In genomic region chr6:169700296-169700695, GRCh38 we compare ENCODE assay signal across 9 cellular contexts. TPM values are rescaled to one million over a fixed set of nuclear protein-coding genes. Genes with fewer than 3 reads are reported as not detected.
DNase-seq lines count a peak whose midpoint lies in the region; ATAC-seq, FAIRE-seq and TF ChIP-seq lines count a peak whose summit lies in the region.
"Had no signal": no experiment of that assay in that cellular context is flagged by ENCODE, and none has a peak within 500 bp of the region (broad histone marks: within the 10 kb centered on the region; RNA-seq: fewer than 3 reads in every experiment).

No MANE protein-coding gene starts in this region.

- H3K4me3 Mint-ChIP-seq in Caco-2 (ENCODE audit: unreplicated experiment), result peak overlapping the region; percentile 85
- H3K4me3 Mint-ChIP-seq in natural killer cell treated with Interleukin-12 subunit alpha and Interleukin-12 subunit beta and Interleukin-15 and Interleukin-18, amount 100 ng/mL, for 72 hours, result peak overlapping the region; percentile 90

- H3K36me3 Mint-ChIP-seq in Caco-2 (ENCODE audit: insufficient read depth, unreplicated experiment), result peaks cover 53% of the 10 kb centered on the region
- peaks cover 6% of the 10 kb centered on the region for H3K36me3 Mint-ChIP-seq in natural killer cell treated with Interleukin-12 subunit alpha and Interleukin-12 subunit beta and Interleukin-15 and Interleukin-18, amount 100 ng/mL, for 72 hours

- H3K9me3 Mint-ChIP-seq in Caco-2 (ENCODE audit: unreplicated experiment), result no peaks in the 10 kb centered on the region
- peaks cover 4% of the 10 kb centered on the region for H3K9me3 Mint-ChIP-seq in natural killer cell treated with Interleukin-12 subunit alpha and Interleukin-12 subunit beta and Interleukin-15 and Interleukin-18, amount 100 ng/mL, for 72 hours

- no peak overlapping the region for H3K27ac Mint-ChIP-seq in Caco-2 (ENCODE audit: unreplicated experiment)
- H3K27ac Mint-ChIP-seq in natural killer cell treated with Interleukin-12 subunit alpha and Interleukin-12 subunit beta and Interleukin-15 and Interleukin-18, amount 100 ng/mL, for 72 hours, result no peak overlapping the region

- H3K27me3 ChIP-seq in Caco-2 (replicated peaks; ENCODE audit: control insufficient read depth, insufficient read depth, low read length), result no peaks in the 10 kb centered on the region

- CTCF ChIA-PET in Caco-2 (lab: Charles Lee), result interaction anchor here (0.7 kb wide), 1 partner anchor 743 kb away, joined by 3 read pairs; no protein-coding TSS in a partner anchor

- no peak for DNase-seq in Caco-2
- DNase-seq in LHCN-M2 (ENCODE audit: low read depth), result peak; percentile 46
- DNase-seq in astrocyte of the cerebellum (ENCODE audit: low read depth), result no peak
- DNase-seq in natural killer cell treated with Interleukin-12 subunit alpha and Interleukin-12 subunit beta and Interleukin-15 and Interleukin-18, amount 100 ng/mL, for 72 hours (ENCODE audit: low spot score), result no peak
- DNase-seq in anterior cingulate cortex (lab: John Stamatoyannopoulos, UW), result no peak
- DNase-seq in urothelium cell line (ENCODE audit: low spot score), result no peak
- no peak for DNase-seq in NCI-H1092 (lab: John Stamatoyannopoulos, UW)
- no peak for DNase-seq in cardiac septum (ENCODE audit: low spot score)
- DNase-seq: hippocampal formation had no signal

- no peak for FAIRE-seq in urothelium cell line (lab: Jason Lieb, UNC)

- H3K36me3 ChIP-seq in Caco-2 (ENCODE audit: control insufficient read depth, insufficient read depth, low read length), result peaks cover 1% of the 10 kb centered on the region

- in situ Hi-C loops in astrocyte of the cerebellum (cut with HindIII; ENCODE audit: low sequenced_read_pairs), result no loop called here

- BruUV-seq in Caco-2 (replicated peaks; lab: Mats Ljungman, UMichigan), result no TSS peak

- no peaks in the 10 kb centered on the region for H3K4me1 Mint-ChIP-seq in Caco-2 (ENCODE audit: low read depth, unreplicated experiment)
- H3K4me1 Mint-ChIP-seq in natural killer cell treated with Interleukin-12 subunit alpha and Interleukin-12 subunit beta and Interleukin-15 and Interleukin-18, amount 100 ng/mL, for 72 hours (ENCODE audit: low read depth in 2 of 2), result peaks cover 35 to 47% of the 10 kb centered on the region in 2 donors

- no peak for ATAC-seq in natural killer cell treated with Interleukin-12 subunit alpha and Interleukin-12 subunit beta and Interleukin-15 and Interleukin-18, amount 100 ng/mL, for 72 hours

- H3K9me3 ChIP-seq in Caco-2, result 0 out of 2 replicates have a peak, but pooled peaks cover 3% of the 10 kb centered on the region

- TF ChIP-seq CTCF in Caco-2 (IDR thresholded peaks at IDR 0.05; ENCODE audit: insufficient read depth in 1 of 2, low read depth in 1 of 2, low read length in 1 of 2, severe bottlenecking in 1 of 2, unreplicated experiment in 1 of 2) (peak in 1 of 2 experiments; percentile 3), astrocyte of the cerebellum (IDR thresholded peaks at IDR 0.05; ENCODE audit: low read depth, low read length, missing control alignments) (no peak)

- H3K27me3 Mint-ChIP-seq in Caco-2 (ENCODE audit: insufficient read depth, unreplicated experiment), result no peaks in the 10 kb centered on the region
- no peaks in the 10 kb centered on the region for H3K27me3 Mint-ChIP-seq in natural killer cell treated with Interleukin-12 subunit alpha and Interleukin-12 subunit beta and Interleukin-15 and Interleukin-18, amount 100 ng/mL, for 72 hours

- intact Hi-C loops in Caco-2 (cut with micrococcal nuclease; ENCODE audit: unreplicated experiment) (loop anchor here (5.0 kb wide), 3 partner anchors 592 to 852 kb away; partner anchors contain the start of genes DLL1, PSMB1 and TBP), cardiac septum (cut with DNase I) (no loop called here)

- POLR2A ChIA-PET in Caco-2 (lab: Charles Lee), result no interaction called here

- H3K4me3 ChIP-seq in Caco-2 (ENCODE audit: low read depth, low read length) (no peak overlapping the region; the same call in 1 of the 2 replicates), astrocyte of the cerebellum (ENCODE audit: low read depth, low read length) (peak overlapping the region; percentile 92)

- H3K4me1 ChIP-seq in Caco-2, result peaks cover 17% of the 10 kb centered on the region

RNA-seq across cellular contexts. Expression of gene WDR27, which starts 1.5 kb away (rescaled TPM):
- total RNA-seq in Caco-2 (2022) (62.9 and 70.1 TPM in 2 replicates), LHCN-M2 (2014; rRNA removed) (17.9 and 25.1 TPM in 2 replicates), cardiac septum (7.2 TPM)
- polyA plus RNA-seq in LHCN-M2 (2012), result 7.9 TPM
- total RNA-seq in natural killer cell treated with Interleukin-12 subunit alpha and Interleukin-12 subunit beta and Interleukin-15 and Interleukin-18, amount 100 ng/mL, for 72 hours, result 10 to 100 TPM; 19.6 to 59.1 TPM

RNA-seq across cellular contexts. Expression of gene C6orf120, which starts 1.6 kb away (rescaled TPM):
- total RNA-seq in Caco-2 (2022) (24.9 and 26.4 TPM in 2 replicates), LHCN-M2 (2014; rRNA removed) (61.0 and 66.6 TPM in 2 replicates), cardiac septum (13.6 TPM)
- 17.2 TPM for polyA plus RNA-seq in LHCN-M2 (2012)
- 10 to 100 TPM; 18.8 to 20.0 TPM for total RNA-seq in natural killer cell treated with Interleukin-12 subunit alpha and Interleukin-12 subunit beta and Interleukin-15 and Interleukin-18, amount 100 ng/mL, for 72 hours

RNA-seq across cellular contexts. Expression of gene PHF10, which starts 24.0 kb away (rescaled TPM):
- 66.2 and 75.7 TPM in 2 replicates for total RNA-seq in Caco-2 (2022)
- total RNA-seq in LHCN-M2 (2014; rRNA removed), result 13.4 and 19.3 TPM in 2 replicates
- polyA plus RNA-seq in LHCN-M2 (2012), result 17.0 TPM
- total RNA-seq in natural killer cell treated with Interleukin-12 subunit alpha and Interleukin-12 subunit beta and Interleukin-15 and Interleukin-18, amount 100 ng/mL, for 72 hours, result 10 to 100 TPM; 33.0 to 62.0 TPM
- 56.6 TPM for total RNA-seq in cardiac septum

RNA-seq across cellular contexts. Expression of gene DYNLT2, which starts 51.1 kb away (rescaled TPM):
- total RNA-seq in Caco-2 (2022) (2.4 and 2.6 TPM in 2 replicates), LHCN-M2 (2014; rRNA removed) (0.77 and 1.9 TPM in 2 replicates), cardiac septum (0.83 TPM)
- polyA plus RNA-seq in LHCN-M2 (2012), result 0.45 TPM
- 1 to 10 TPM; 1.5 to 2.6 TPM for total RNA-seq in natural killer cell treated with Interleukin-12 subunit alpha and Interleukin-12 subunit beta and Interleukin-15 and Interleukin-18, amount 100 ng/mL, for 72 hours

RNA-seq across cellular contexts. Expression of gene ERMARD, which starts 51.1 kb away (rescaled TPM):
- total RNA-seq in Caco-2 (2022) (17.0 and 25.3 TPM in 2 replicates), LHCN-M2 (2014; rRNA removed) (15.2 and 27.6 TPM in 2 replicates), cardiac septum (11.3 TPM)
- polyA plus RNA-seq in LHCN-M2 (2012), result 15.3 TPM
- total RNA-seq in natural killer cell treated with Interleukin-12 subunit alpha and Interleukin-12 subunit beta and Interleukin-15 and Interleukin-18, amount 100 ng/mL, for 72 hours, result 10 to 100 TPM; 22.4 to 39.8 TPM
